In the genomic region with DNA sequence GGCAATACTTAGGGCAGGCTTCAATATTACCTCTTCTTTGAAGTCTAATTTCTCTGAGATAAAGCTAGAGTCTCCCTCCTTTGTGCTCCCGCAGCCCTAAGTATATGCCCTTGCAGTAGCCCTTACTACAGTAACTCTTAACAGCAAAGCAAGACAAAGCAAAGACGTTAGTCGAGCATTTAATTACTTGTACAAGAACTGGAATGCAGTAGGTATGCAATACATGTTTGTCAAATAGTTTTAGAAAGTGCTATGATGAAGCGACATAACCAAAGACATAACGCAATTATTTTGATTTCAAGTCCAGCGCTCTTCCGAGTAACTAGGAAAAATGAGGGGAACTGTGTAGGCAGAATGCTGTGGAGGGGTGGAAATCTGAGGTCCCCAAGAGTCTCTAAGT, we compare ENCODE assay signal across 9 cellular contexts. TPM values are rescaled to one million over a fixed set of nuclear protein-coding genes. Genes with fewer than 3 reads are reported as not detected.
DNase-seq lines count a peak whose midpoint lies in the region; ATAC-seq and TF ChIP-seq lines count a peak whose summit lies in the region.
"Had no signal": no experiment of that assay in that cellular context is flagged by ENCODE, and none has a peak within 500 bp of the region (broad histone marks: within the 10 kb centered on the region; RNA-seq: fewer than 3 reads in every experiment).

No MANE protein-coding gene starts in this region.

- POLR2A ChIA-PET in CD8-positive, alpha-beta T cell (lab: Charles Lee): interaction anchor here (2.4 to 3.0 kb wide), 3 partner anchors 52 to 83 kb away, joined by 24 to 36 read pairs (median 28); partner anchors contain the start of genes ERMAP, SVBP, YBX1 and ZNF691

- H4K20me1 ChIP-seq in OCI-LY1 (ENCODE audit: insufficient read depth, low read length): no peaks in the 10 kb centered on the region

- H3F3A ChIP-seq in OCI-LY1 (ENCODE audit: insufficient read depth, low read length): no peaks in the 10 kb centered on the region

- peaks cover 34% of the 10 kb centered on the region for H3K4me1 ChIP-seq in CD8-positive, alpha-beta T cell (ENCODE audit: insufficient read depth, low read length)
- H3K4me1 ChIP-seq in OCI-LY1 (ENCODE audit: insufficient read depth, low read length, severe bottlenecking) (peaks cover 30% of the 10 kb centered on the region), prostate gland (replicated peaks) (peaks cover 9% of the 10 kb centered on the region)

- peak overlapping the region; percentile 96 for H3K9ac ChIP-seq in OCI-LY1 (ENCODE audit: low read length)

- intact Hi-C loops in CD8-positive, alpha-beta T cell (cut with DNase I, micrococcal nuclease): loop anchor here in 1 of 2 experiments (5.0 kb wide), 5 partner anchors 157 to 1403 kb away; partner anchors contain the start of genes CCDC30, FOXJ3 and FOXO6
- intact Hi-C loops in prostate gland (cut with DNase I): loop anchor here (10.0 kb wide), 2 partner anchors 160 to 300 kb away; partner anchors contain the start of gene CCDC30

- no peak overlapping the region for H2AFZ ChIP-seq in OCI-LY1 (ENCODE audit: low read length)

- no peaks in the 10 kb centered on the region for H3K9me3 Mint-ChIP-seq in CD8-positive, alpha-beta T cell

- 9% methylated on average over 7 of the region's 7 CpGs for WGBS in prostate gland

- TF ChIP-seq CTCF in CD8-positive, alpha-beta T cell (IDR thresholded peaks at IDR 0.05): no peak
- TF ChIP-seq CTCF in OCI-LY1 (IDR thresholded peaks at IDR 0.05; ENCODE audit: low read length): no peak
- no peak for TF ChIP-seq CTCF in fibroblast of mammary gland (conservative IDR thresholded peaks at IDR 0.05; ENCODE audit: control insufficient read depth, insufficient read depth, low read depth, low read length)
- TF ChIP-seq CTCF in prostate gland (IDR thresholded peaks at IDR 0.05): no peak

- H3K9me2 ChIP-seq in OCI-LY1 (ENCODE audit: low read depth, low read length): no peaks in the 10 kb centered on the region

- no peaks in the 10 kb centered on the region for H3K36me3 ChIP-seq in CD8-positive, alpha-beta T cell (ENCODE audit: insufficient read depth, low read length)
- peaks cover 10% of the 10 kb centered on the region; the same call in 1 of the 2 replicates for H3K36me3 ChIP-seq in OCI-LY1 (ENCODE audit: insufficient read depth, low read length)
- no peaks in the 10 kb centered on the region for H3K36me3 ChIP-seq in prostate gland

- no peak for ATAC-seq in CD8-positive, alpha-beta T cell
- ATAC-seq in HG02981 (IDR thresholded peaks at IDR 0.05; ENCODE audit: unreplicated experiment): no peak

- H3K27me3 Mint-ChIP-seq in CD8-positive, alpha-beta T cell (ENCODE audit: low read depth): no peaks in the 10 kb centered on the region

- peak overlapping the region; percentile 100 for H3K4me2 ChIP-seq in OCI-LY1 (ENCODE audit: low read length)

- peaks cover 29% of the 10 kb centered on the region for H3K4me1 Mint-ChIP-seq in CD8-positive, alpha-beta T cell (ENCODE audit: low read depth)

- peaks cover 16% of the 10 kb centered on the region for H3K79me2 ChIP-seq in OCI-LY1 (ENCODE audit: insufficient read depth, low read length)

- no peaks in the 10 kb centered on the region for H3K27me3 ChIP-seq in CD8-positive, alpha-beta T cell (ENCODE audit: insufficient read depth, low read length)
- no peaks in the 10 kb centered on the region for H3K27me3 ChIP-seq in OCI-LY1 (ENCODE audit: insufficient read depth, low read length)
- H3K27me3 ChIP-seq in prostate gland (replicated peaks; ENCODE audit: insufficient read depth): no peaks in the 10 kb centered on the region

- CTCF ChIA-PET in CD8-positive, alpha-beta T cell (lab: Charles Lee): interaction anchor here (1.0 to 3.3 kb wide), 4 partner anchors 19 to 187 kb away, joined by 3 to 13 read pairs (median 4); partner anchors contain the start of gene ZNF691

- H3K9me3 ChIP-seq in CD8-positive, alpha-beta T cell (ENCODE audit: low read length): no peaks in the 10 kb centered on the region
- no peaks in the 10 kb centered on the region for H3K9me3 ChIP-seq in OCI-LY1 (ENCODE audit: low read length)
- no peaks in the 10 kb centered on the region for H3K9me3 ChIP-seq in prostate gland

- H3K4me3 Mint-ChIP-seq in CD8-positive, alpha-beta T cell: no peak overlapping the region

- no peak for TF ChIP-seq POLR2A in prostate gland (IDR thresholded peaks at IDR 0.05)

- H3K27ac Mint-ChIP-seq in CD8-positive, alpha-beta T cell: no peak overlapping the region

- no peak overlapping the region for H3K27ac ChIP-seq in CD8-positive, alpha-beta T cell (ENCODE audit: low read depth, low read length)
- H3K27ac ChIP-seq in OCI-LY1 (ENCODE audit: low read depth, low read length, poor library complexity, severe bottlenecking) (no peak overlapping the region), prostate gland (peak overlapping the region in 1 of 2 donors; percentile 73)

- no peak for DNase-seq in CD8-positive, alpha-beta T cell
- DNase-seq in fibroblast of mammary gland (ENCODE audit: low read depth) (no peak), prostate gland (ENCODE audit: low spot score) (no peak), NCI-H1105 (lab: John Stamatoyannopoulos, UW) (no peak), NCI-H748 treated with DMSO at 0.1 percent for 48 hours (lab: John Stamatoyannopoulos, UW) (no peak), NCI-H69 (lab: John Stamatoyannopoulos, UW) (no peak)

- peak overlapping the region; percentile 73 for H3K4me3 ChIP-seq in CD8-positive, alpha-beta T cell (ENCODE audit: low read depth, low read length)
- peak overlapping the region; percentile 92 for H3K4me3 ChIP-seq in OCI-LY1 (ENCODE audit: low read depth, low read length, poor library complexity, severe bottlenecking)
- peak overlapping the region; percentile 97 for H3K4me3 ChIP-seq in fibroblast of mammary gland (ENCODE audit: control insufficient read depth, low read depth, low read length)
- H3K4me3 ChIP-seq in prostate gland: peak overlapping the region; percentile 86 to 95

- H3K36me3 Mint-ChIP-seq in CD8-positive, alpha-beta T cell: peaks cover 27% of the 10 kb centered on the region

RNA-seq across cellular contexts. Expression of gene P3H1, which starts 1.6 kb away (rescaled TPM):
- total RNA-seq in CD8-positive, alpha-beta T cell: 10 to 100 TPM; 19.6 to 22.5 TPM
- total RNA-seq in prostate gland: 10 to 100 TPM; 21.0 to 52.1 TPM

RNA-seq across cellular contexts. Expression of gene C1orf50, which starts 1.8 kb away (rescaled TPM):
- 10 to 100 TPM; 16.1 to 20.3 TPM for total RNA-seq in CD8-positive, alpha-beta T cell
- total RNA-seq in prostate gland: 1 to 10 TPM; 3.3 to 3.6 TPM

RNA-seq across cellular contexts. Expression of gene TMEM269, which starts 19.5 kb away (rescaled TPM):
- total RNA-seq in CD8-positive, alpha-beta T cell: under 1 TPM; 0.44 to 0.57 TPM
- under 1 TPM; 0.14 to 0.62 TPM for total RNA-seq in prostate gland
- total RNA-seq: lung microvascular endothelial cell had no signal

RNA-seq across cellular contexts. Expression of gene CLDN19, which starts 25.2 kb away (rescaled TPM):
- not detected for total RNA-seq in CD8-positive, alpha-beta T cell
- 1 to 10 TPM; 1.1 to 1.5 TPM for total RNA-seq in prostate gland
- total RNA-seq: lung microvascular endothelial cell had no signal

RNA-seq across cellular contexts. Expression of gene ERMAP, which starts 51.7 kb away (rescaled TPM):
- total RNA-seq in CD8-positive, alpha-beta T cell: 1 to 10 TPM; 3.0 to 3.3 TPM
- 10 to 100 TPM; 14.3 to 15.5 TPM for total RNA-seq in prostate gland
